24 cellular contexts compared by ENCODE assay signal in genomic region chr13:96785986-96786385, GRCh38.
"Had no signal": no experiment of that assay in that cellular context is flagged by ENCODE, and none has a peak within 500 bp of the region (broad histone marks: within the 10 kb centered on the region; RNA-seq: fewer than 3 reads in every experiment).

No MANE protein-coding gene starts in this region.

- H3K36me3 ChIP-seq: MG63 had no signal

- DNase-seq: IMR-90, Karpas-422, KG1, MG63, NCI-H1092, NCI-H1105 treated with DMSO at 0.1 percent for 48 hours, NCI-H1417 treated with DMSO at 0.1 percent for 48 hours, NCI-H146, NCI-H1694 treated with DMSO at 0.1 percent for 48 hours, NCI-H1930, NCI-H2081, NCI-H2107, NCI-H226, NCI-H446, NCI-H510A, NCI-H524 treated with DMSO at 0.1 percent for 48 hours, NCI-H69, NCI-H774, PC-3, SHP77 had no signal

- H3K4me3 ChIP-seq: MG63, SK-N-MC had no signal

- H3K27ac ChIP-seq: RWPE1, SK-N-MC had no signal

- ATAC-seq: HepG2, Panc1, PC-3 had no signal

- H3K27me3 ChIP-seq: MG63 had no signal
